In genomic region chr17:48727415-48728175, GRCh38 we compare ENCODE assay signal across 2 cellular contexts.
TF ChIP-seq lines count a peak whose summit lies in the region.

No MANE protein-coding gene starts in this region.

TF ChIP-seq in A549, 52 proteins besides CTCF, POLR2A, EP300 and RAD21:
- TF ChIP-seq FOXS1 (CRISPR knock-in tag; IDR thresholded peaks at IDR 0.05) (peak; percentile 93), ZSCAN20 (CRISPR knock-in tag; IDR thresholded peaks at IDR 0.05) (no peak), GATA3 (IDR thresholded peaks at IDR 0.05; ENCODE audit: borderline replicate concordance) (no peak)

TF ChIP-seq in HCT116, 20 proteins besides CTCF, POLR2A, EP300 and RAD21:
- TF ChIP-seq EZH2phosphoT487 (IDR thresholded peaks at IDR 0.05; ENCODE audit: borderline replicate concordance) = no peak
- TF ChIP-seq MAX (IDR thresholded peaks at IDR 0.05) = no peak
- no peak for TF ChIP-seq SIN3A (IDR thresholded peaks at IDR 0.05; ENCODE audit: low read depth)
- no peak for TF ChIP-seq YY1 (IDR thresholded peaks at IDR 0.05; ENCODE audit: extremely low read depth, insufficient replicate concordance, low read depth, low read length)
- TF ChIP-seq FOSL1 (IDR thresholded peaks at IDR 0.05; ENCODE audit: low read depth) = no peak
- TF ChIP-seq EZH2 (IDR thresholded peaks at IDR 0.05) = no peak
